Comparison of ENCODE assay signal across 1 cellular context in the genomic region with DNA sequence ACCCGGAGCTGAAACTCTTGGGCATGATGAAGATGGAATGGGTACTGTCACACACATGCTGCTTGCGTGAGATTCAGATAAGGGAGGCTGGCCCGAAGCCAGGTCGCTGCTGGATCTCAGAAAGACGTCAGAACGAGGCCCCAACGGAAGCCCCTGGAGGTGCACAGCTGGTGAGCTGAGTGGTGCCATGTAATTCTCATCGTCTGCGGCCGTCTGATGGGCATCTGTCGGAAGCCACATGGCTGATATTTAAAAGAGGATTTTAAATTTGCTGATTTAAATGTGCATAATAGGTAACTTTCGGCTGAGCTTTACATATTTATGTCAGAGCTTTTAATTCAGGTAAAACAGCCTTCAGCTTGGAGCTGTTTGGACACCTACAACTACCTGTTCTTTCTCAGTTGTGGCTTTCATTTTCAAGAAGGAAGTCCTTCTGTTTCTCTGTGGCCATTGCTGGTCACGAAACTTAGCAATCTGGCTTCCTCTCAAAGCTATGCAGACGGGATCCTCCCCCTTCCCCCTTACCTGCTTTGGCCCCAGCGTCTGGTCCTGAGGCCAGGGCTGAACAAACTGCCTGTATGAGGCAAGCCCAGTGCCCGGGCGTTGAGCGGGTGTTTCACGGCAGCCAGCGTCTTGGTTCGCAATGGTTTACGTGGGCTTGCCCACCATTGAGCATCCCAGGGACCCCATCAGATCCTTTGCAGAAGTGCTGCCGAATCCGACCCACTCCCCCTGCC.
TF ChIP-seq lines count a peak whose summit lies in the region.

No MANE protein-coding gene starts in this region.

TF ChIP-seq in H1, 55 proteins besides CTCF, POLR2A, EP300 and RAD21 (continued from another document):
- TF ChIP-seq, protein P1, sequence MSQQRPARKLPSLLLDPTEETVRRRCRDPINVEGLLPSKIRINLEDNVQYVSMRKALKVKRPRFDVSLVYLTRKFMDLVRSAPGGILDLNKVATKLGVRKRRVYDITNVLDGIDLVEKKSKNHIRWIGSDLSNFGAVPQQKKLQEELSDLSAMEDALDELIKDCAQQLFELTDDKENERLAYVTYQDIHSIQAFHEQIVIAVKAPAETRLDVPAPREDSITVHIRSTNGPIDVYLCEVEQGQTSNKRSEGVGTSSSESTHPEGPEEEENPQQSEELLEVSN (IDR thresholded peaks at IDR 0.05) = no peak
- TF ChIP-seq SIRT6 (IDR thresholded peaks at IDR 0.05; ENCODE audit: low read length) (no peak), JUND (IDR thresholded peaks at IDR 0.05; ENCODE audit: low read length) (no peak), RBBP5 (IDR thresholded peaks at IDR 0.05; ENCODE audit: borderline replicate concordance, low read depth, low read length) (no peak), SAP30 (IDR thresholded peaks at IDR 0.05; ENCODE audit: insufficient read depth, insufficient replicate concordance, low read length) (no peak), CHD1 (IDR thresholded peaks at IDR 0.05; ENCODE audit: low read depth, low read length) (no peak)
- TF ChIP-seq, protein P2, sequence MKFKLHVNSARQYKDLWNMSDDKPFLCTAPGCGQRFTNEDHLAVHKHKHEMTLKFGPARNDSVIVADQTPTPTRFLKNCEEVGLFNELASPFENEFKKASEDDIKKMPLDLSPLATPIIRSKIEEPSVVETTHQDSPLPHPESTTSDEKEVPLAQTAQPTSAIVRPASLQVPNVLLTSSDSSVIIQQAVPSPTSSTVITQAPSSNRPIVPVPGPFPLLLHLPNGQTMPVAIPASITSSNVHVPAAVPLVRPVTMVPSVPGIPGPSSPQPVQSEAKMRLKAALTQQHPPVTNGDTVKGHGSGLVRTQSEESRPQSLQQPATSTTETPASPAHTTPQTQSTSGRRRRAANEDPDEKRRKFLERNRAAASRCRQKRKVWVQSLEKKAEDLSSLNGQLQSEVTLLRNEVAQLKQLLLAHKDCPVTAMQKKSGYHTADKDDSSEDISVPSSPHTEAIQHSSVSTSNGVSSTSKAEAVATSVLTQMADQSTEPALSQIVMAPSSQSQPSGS (IDR thresholded peaks at IDR 0.05; ENCODE audit: low read length) = no peak
